ENCODE assay signal across 22 cellular contexts in genomic region chr2:146079216-146079615, GRCh38.
DNase-seq lines count a peak whose midpoint lies in the region; ATAC-seq and TF ChIP-seq lines count a peak whose summit lies in the region.
"Had no signal": no experiment of that assay in that cellular context is flagged by ENCODE, and none has a peak within 500 bp of the region (broad histone marks: within the 10 kb centered on the region; RNA-seq: fewer than 3 reads in every experiment).

No MANE protein-coding gene starts in this region.

- no peak overlapping the region for H3K4me3 ChIP-seq in adipocyte (ENCODE audit: low read length)
- H3K4me3 ChIP-seq: BLaER1, HAP-1 had no signal

- H3K36me3 ChIP-seq in adipocyte (ENCODE audit: control insufficient read depth, insufficient read depth, low read length, severe bottlenecking): no peaks in the 10 kb centered on the region
- H3K36me3 ChIP-seq: BLaER1, HAP-1 had no signal

- ATAC-seq in foreskin keratinocyte (no peak), HG03159 (IDR thresholded peaks at IDR 0.05; ENCODE audit: unreplicated experiment) (no peak), HG02884 (IDR thresholded peaks at IDR 0.05; ENCODE audit: unreplicated experiment) (no peak)
- ATAC-seq: CD8-positive, alpha-beta T cell; T-helper 17 cell had no signal

- H3K9me3 ChIP-seq in adipocyte (ENCODE audit: control insufficient read depth, low read length): no peaks in the 10 kb centered on the region
- H3K9me3 ChIP-seq: BLaER1, HAP-1 had no signal

- DNase-seq in ELR (ENCODE audit: low read depth) (peak; percentile 8), HT1080 (ENCODE audit: low read depth) (peak; percentile 7), adipocyte (ENCODE audit: low read depth) (peak; percentile 1), foreskin keratinocyte (peak; percentile 29 to 74), NK-92 (lab: John Stamatoyannopoulos, UW; ENCODE audit: unreplicated experiment) (no peak), activated gamma-delta T cell treated with Interleukin-2 at 50 U/mL for 16 hours (no peak)
- DNase-seq: Calu3; CD8-positive, alpha-beta T cell; Kasumi-1; MM.1S; NCI-H1092; NCI-H1436 treated with DMSO at 0.1 percent for 48 hours; NCI-H2029 treated with DMSO at 0.1 percent for 48 hours; NCI-H2171 treated with DMSO at 0.1 percent for 48 hours; NK-92 treated with Interleukin-12 subunit alpha and Interleukin-12 subunit beta, amount 100 ng/mL, for 24 hours; OCI-M1; SIG-M5; T-helper 17 cell had no signal

- H3K9ac ChIP-seq in adipocyte (ENCODE audit: low read length): no peak overlapping the region
- H3K9ac ChIP-seq: BLaER1 had no signal

- no peak overlapping the region for H3K27ac ChIP-seq in foreskin keratinocyte
- H3K27ac ChIP-seq: BLaER1 had no signal

- no peaks in the 10 kb centered on the region for H3K27me3 ChIP-seq in adipocyte (replicated peaks; ENCODE audit: control insufficient read depth, insufficient read depth, low read length)
- no peaks in the 10 kb centered on the region for H3K27me3 ChIP-seq in foreskin keratinocyte
- H3K27me3 ChIP-seq: BLaER1 had no signal

- TF ChIP-seq CTCF in foreskin keratinocyte (conservative IDR thresholded peaks at IDR 0.05): no peak

- H3K4me1 ChIP-seq in adipocyte (ENCODE audit: control insufficient read depth, insufficient read depth, low read length) (no peaks in the 10 kb centered on the region), foreskin keratinocyte (no peaks in the 10 kb centered on the region)
- H3K4me1 ChIP-seq: BLaER1 had no signal

Comparison
In these comparisons a context has a peak if more than half of its experiments do, and no peak if none do; other contexts are left out.
1. DNase-seq: peak in ELR (single experiment), HT1080 (single experiment), adipocyte (single experiment) and foreskin keratinocyte (2 of 2); none in NK-92 (single experiment) and activated gamma-delta T cell treated with Interleukin-2 at 50 U/mL for 16 hours (single experiment).